Comparison of ENCODE assay signal across 13 cellular contexts in the genomic region with DNA sequence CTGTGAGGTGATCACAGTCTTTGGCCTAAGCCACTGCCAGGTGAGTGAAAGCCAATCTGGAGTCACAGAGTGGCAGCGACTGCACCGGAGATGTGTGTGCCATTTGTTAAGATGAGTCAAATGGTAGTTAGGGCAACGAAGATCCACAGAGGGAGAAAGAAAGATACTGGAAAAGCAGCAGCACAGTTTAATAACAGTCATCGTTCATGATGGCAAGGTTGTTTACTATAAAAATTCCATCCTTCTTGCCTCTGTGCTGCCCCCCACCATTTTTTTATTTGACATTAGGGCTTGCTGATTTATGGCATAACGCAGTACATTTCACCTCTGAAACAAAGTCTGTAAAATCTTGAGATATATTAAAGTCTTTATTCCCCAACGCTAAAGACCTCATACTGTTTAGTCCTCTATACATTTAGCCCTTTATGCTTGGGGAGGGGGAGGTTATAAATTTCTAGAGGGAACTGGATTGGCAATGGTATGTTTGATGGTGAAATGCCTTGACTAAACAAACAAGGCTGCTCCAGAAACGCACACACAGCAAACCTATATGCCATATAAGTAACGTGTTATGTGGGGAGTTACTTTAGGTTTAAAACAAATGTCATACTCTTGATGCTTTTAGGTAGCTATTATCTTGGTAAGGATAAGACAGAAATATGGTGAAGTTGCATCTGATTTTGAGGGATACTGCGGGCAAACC. TPM values are rescaled to one million over a fixed set of nuclear protein-coding genes. Genes with fewer than 3 reads are reported as not detected.
DNase-seq lines count a peak whose midpoint lies in the region; ATAC-seq and TF ChIP-seq lines count a peak whose summit lies in the region.
"Had no signal": no experiment of that assay in that cellular context is flagged by ENCODE, and none has a peak within 500 bp of the region (broad histone marks: within the 10 kb centered on the region; RNA-seq: fewer than 3 reads in every experiment).

No MANE protein-coding gene starts in this region.

- peaks cover 18% of the 10 kb centered on the region for H3K4me1 Mint-ChIP-seq in endothelial cell (ENCODE audit: unreplicated experiment)

- CTCF ChIA-PET in AG04450 (lab: Charles Lee) = interaction anchor here (1.0 to 1.3 kb wide), 3 partner anchors 8 to 83 kb away, joined by 3 to 5 read pairs (median 4); no protein-coding TSS in a partner anchor

- TF ChIP-seq CTCF in AG04450 (IDR thresholded peaks at IDR 0.05; ENCODE audit: low read depth, low read length) (no peak), endothelial cell (IDR thresholded peaks at IDR 0.05; ENCODE audit: unreplicated experiment) (no peak)

- H3K9ac ChIP-seq in rectal smooth muscle tissue (ENCODE audit: low read length) = no peak overlapping the region

- peaks cover 20% of the 10 kb centered on the region for H3K36me3 Mint-ChIP-seq in endothelial cell (ENCODE audit: low read depth, unreplicated experiment)
- H3K36me3 Mint-ChIP-seq: type B pancreatic cell had no signal

- peaks cover 10% of the 10 kb centered on the region for H3K9me3 ChIP-seq in AG04450 (ENCODE audit: control insufficient read depth, insufficient read depth, low read length)

- ATAC-seq in HG03108 (IDR thresholded peaks at IDR 0.05; ENCODE audit: unreplicated experiment) (no peak), HG02642 (IDR thresholded peaks at IDR 0.05; ENCODE audit: poor library complexity, unreplicated experiment) (no peak)

- H3K4me1 ChIP-seq in rectal smooth muscle tissue (ENCODE audit: control insufficient read depth, insufficient read depth, low read length) = peaks cover 46% of the 10 kb centered on the region

- peaks cover 2% of the 10 kb centered on the region for H3K27me3 Mint-ChIP-seq in endothelial cell (ENCODE audit: unreplicated experiment)
- H3K27me3 Mint-ChIP-seq: activated B cell treated with CpG ODN at 0.5 μM for 24 hours; activated naive CD8-positive, alpha-beta T cell treated with anti-CD3 and anti-CD28 coated beads, Interleukin-2, amount 10 ng/mL, durations not matched to agents 7 days and 5 days; type B pancreatic cell had no signal

- H3K27ac ChIP-seq in AG04450 (ENCODE audit: low read depth, low read length) = peak overlapping the region; percentile 25
- H3K27ac ChIP-seq in rectal smooth muscle tissue (ENCODE audit: low read depth, low read length) = peak overlapping the region; percentile 99

- no peak overlapping the region for H3K4me3 ChIP-seq in AG04450 (ENCODE audit: low read depth, low read length)
- peak overlapping the region; percentile 8 for H3K4me3 ChIP-seq in rectal smooth muscle tissue (ENCODE audit: low read length)

- peaks cover 9% of the 10 kb centered on the region for H3K9me3 Mint-ChIP-seq in endothelial cell (ENCODE audit: unreplicated experiment)

- no peak overlapping the region for H3K27ac Mint-ChIP-seq in endothelial cell (ENCODE audit: unreplicated experiment)
- H3K27ac Mint-ChIP-seq: activated B cell treated with CpG ODN at 0.5 μM for 24 hours; activated naive CD8-positive, alpha-beta T cell treated with anti-CD3 and anti-CD28 coated beads, Interleukin-2, amount 10 ng/mL, durations not matched to agents 7 days and 5 days; type B pancreatic cell had no signal

- no peaks in the 10 kb centered on the region for H3K36me3 ChIP-seq in rectal smooth muscle tissue (ENCODE audit: control insufficient read depth, insufficient read depth, low read length)

- POLR2A ChIA-PET in AG04450 (lab: Yijun Ruan, JAX) = interaction anchor here (0.5 to 0.6 kb wide), 2 partner anchors 16 to 25 kb away, joined by 4 to 5 read pairs; no protein-coding TSS in a partner anchor

- DNase-seq in AG04450 (ENCODE audit: low read depth, low spot score) (peak; percentile 47), NCI-H2227 (lab: John Stamatoyannopoulos, UW; ENCODE audit: unreplicated experiment) (peak; percentile 15), fibroblast of peridontal ligament (ENCODE audit: extremely low read depth) (peak; percentile 45), endothelial cell (ENCODE audit: low spot score) (no peak), activated gamma-delta T cell (lab: John Stamatoyannopoulos, UW) (no peak)
- DNase-seq: activated B cell treated with CpG ODN at 0.5 μM for 24 hours; activated naive CD8-positive, alpha-beta T cell treated with anti-CD3 and anti-CD28 coated beads, Interleukin-2, amount 10 ng/mL, durations not matched to agents 7 days and 5 days; dermis blood vessel endothelial cell; DMS79 treated with DMSO at 0.1 percent for 48 hours had no signal

- no peak overlapping the region for H3K4me3 Mint-ChIP-seq in endothelial cell (ENCODE audit: unreplicated experiment)
- H3K4me3 Mint-ChIP-seq: activated B cell treated with CpG ODN at 0.5 μM for 24 hours; activated naive CD8-positive, alpha-beta T cell treated with anti-CD3 and anti-CD28 coated beads, Interleukin-2, amount 10 ng/mL, durations not matched to agents 7 days and 5 days; type B pancreatic cell had no signal

- H3K27me3 ChIP-seq in AG04450 (ENCODE audit: control insufficient read depth, insufficient read depth, low read length) (no peaks in the 10 kb centered on the region), rectal smooth muscle tissue (ENCODE audit: control insufficient read depth, insufficient read depth, low read length) (no peaks in the 10 kb centered on the region)

RNA-seq across cellular contexts. Expression of a gene that starts 55.8 kb away (rescaled TPM):
- 37.5 and 51.3 TPM in 2 replicates for polyA plus RNA-seq in AG04450 (2011; rRNA removed)
- polyA minus RNA-seq in AG04450 (2011; rRNA and poly(A)+ RNA removed) = 81.5 and 92.0 TPM in 2 replicates
- 121 TPM for total RNA-seq in endothelial cell (ENCODE audit: unreplicated experiment)

Comparison
In these comparisons a context has a peak if more than half of its experiments do, and no peak if none do; other contexts are left out.
1. DNase-seq: peak in AG04450 (single experiment), NCI-H2227 (single experiment) and fibroblast of peridontal ligament (single experiment); none in endothelial cell (single experiment) and activated gamma-delta T cell (single experiment).